ENCODE assay signal across 8 cellular contexts in the genomic region with DNA sequence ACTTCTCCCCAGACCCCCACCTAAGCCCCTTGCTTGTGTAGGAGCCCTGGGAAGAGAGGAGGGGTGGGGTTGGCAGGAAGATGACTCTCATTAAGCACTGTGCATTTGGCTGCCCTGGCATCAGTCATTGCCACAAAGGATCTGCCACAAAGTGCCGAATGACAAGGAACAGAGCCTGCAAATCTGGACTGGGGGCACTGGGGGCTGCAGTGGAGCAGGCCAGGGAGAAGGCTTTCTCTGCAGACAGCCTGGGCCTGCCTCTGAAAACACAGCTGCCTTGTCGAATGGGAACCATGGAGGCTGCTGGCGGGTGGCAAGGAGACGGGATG.
"Had no signal": no experiment of that assay in that cellular context is flagged by ENCODE, and none has a peak within 500 bp of the region (broad histone marks: within the 10 kb centered on the region; RNA-seq: fewer than 3 reads in every experiment).

No MANE protein-coding gene starts in this region.

- H3K9me3 ChIP-seq: colonic mucosa, pancreas, tibial artery, uterus had no signal

- H3K4me1 ChIP-seq: colonic mucosa, pancreas, uterus had no signal

- H3K36me3 Mint-ChIP-seq: stimulated activated effector memory CD8-positive, alpha-beta T cell treated with anti-CD3 and anti-CD28 coated beads, Interleukin-12 subunit alpha, Interleukin-12 subunit beta, amount 100 ng/mL, for 72 hours; WTC11 had no signal

- H3K36me3 ChIP-seq: colonic mucosa, pancreas, tibial artery, uterus had no signal

- H3K27ac Mint-ChIP-seq: activated CD8-positive, alpha-beta T cell treated with anti-CD3 and anti-CD28 coated beads for 36 hours; stimulated activated effector memory CD8-positive, alpha-beta T cell treated with anti-CD3 and anti-CD28 coated beads, Interleukin-12 subunit alpha, Interleukin-12 subunit beta, amount 100 ng/mL, for 72 hours; T-helper 1 cell treated with Interleukin-12 subunit alpha and Interleukin-12 subunit beta and Interleukin-4 antibody, amounts not matched to agents 30 μg/mL and 1 μg/mL, for 36 hours; WTC11 had no signal

- H3K9me3 Mint-ChIP-seq: activated CD8-positive, alpha-beta T cell treated with anti-CD3 and anti-CD28 coated beads for 36 hours; stimulated activated effector memory CD8-positive, alpha-beta T cell treated with anti-CD3 and anti-CD28 coated beads, Interleukin-12 subunit alpha, Interleukin-12 subunit beta, amount 100 ng/mL, for 72 hours; T-helper 1 cell treated with Interleukin-12 subunit alpha and Interleukin-12 subunit beta and Interleukin-4 antibody, amounts not matched to agents 30 μg/mL and 1 μg/mL, for 36 hours; WTC11 had no signal

- H3K4me3 ChIP-seq: colonic mucosa, tibial artery, uterus had no signal

- H3K27me3 ChIP-seq: pancreas, uterus had no signal

- H3K27ac ChIP-seq: colonic mucosa, pancreas, tibial artery, uterus had no signal

- H3K4me3 Mint-ChIP-seq: WTC11 had no signal
